Comparison of ENCODE assay signal across 8 cellular contexts in genomic region chr6:160519603-160520042, GRCh38.
A peak's percentile ranks its signal among the peaks of the same experiment; 100 is the strongest.
DNase-seq lines count a peak whose midpoint lies in the region; ATAC-seq and TF ChIP-seq lines count a peak whose summit lies in the region.

No MANE protein-coding gene starts in this region.

- no peak for TF ChIP-seq POLR2A in right lobe of liver (IDR thresholded peaks at IDR 0.05)
- TF ChIP-seq POLR2A in transverse colon (IDR thresholded peaks at IDR 0.05): no peak

- WGBS in right lobe of liver (ENCODE audit: insufficient coverage, low coverage, low lambda C conversion rate, missing lambda C conversion rate): 21% methylated on average over 8 of the region's 8 CpGs
- WGBS in transverse colon (ENCODE audit: low coverage in 1 of 2), 2 donors: 22 to 27% methylated on average over 7 to 8 of the region's 8 CpGs

- no peaks in the 10 kb centered on the region for H3K36me3 ChIP-seq in HUES48 (ENCODE audit: control insufficient read depth, insufficient read depth, low read length)
- H3K36me3 ChIP-seq in right lobe of liver: no peaks in the 10 kb centered on the region
- H3K36me3 ChIP-seq in transverse colon: no peaks in the 10 kb centered on the region

- no peak for TF ChIP-seq EP300 in transverse colon (IDR thresholded peaks at IDR 0.05; ENCODE audit: low read depth)

- H3K9me3 ChIP-seq in HUES48 (ENCODE audit: control insufficient read depth, insufficient read depth, low read length): no peaks in the 10 kb centered on the region
- no peaks in the 10 kb centered on the region for H3K9me3 ChIP-seq in right lobe of liver
- no peaks in the 10 kb centered on the region for H3K9me3 ChIP-seq in transverse colon

- DNase-seq in GM12864 (ENCODE audit: low read depth) (no peak), astrocyte of the hippocampus (ENCODE audit: low read depth, low spot score) (peak; percentile 2), right lobe of liver (no peak), transverse colon (no peak), NCI-H1092 (lab: John Stamatoyannopoulos, UW) (no peak), hepatic stellate cell (ENCODE audit: low spot score) (no peak)

- in situ Hi-C loops in transverse colon (cut with MboI; ENCODE audit: low pct_ligation_motif_present in 1 of 4, low pct_unique_long_range_greater_than_20kb in 1 of 4, low sequenced_read_pairs in 3 of 4): no loop called here

- no peaks in the 10 kb centered on the region for H3K27me3 ChIP-seq in HUES48 (ENCODE audit: control insufficient read depth, insufficient read depth, low read length)
- no peaks in the 10 kb centered on the region for H3K27me3 ChIP-seq in right lobe of liver
- no peaks in the 10 kb centered on the region for H3K27me3 ChIP-seq in transverse colon

- intact Hi-C loops in right lobe of liver (cut with DNase I): no loop called here
- intact Hi-C loops in transverse colon (cut with DNase I; ENCODE audit: low total_unique reads): loop anchor here (2.0 kb wide), 1 partner anchor 13 kb away; no protein-coding TSS in a partner anchor

- H3K4me1 ChIP-seq in HUES48 (ENCODE audit: control insufficient read depth, insufficient read depth, low read length) (peaks cover 12% of the 10 kb centered on the region; the same call in 1 of the 2 replicates), right lobe of liver (peaks cover 0 to 3% (median 0%) of the 10 kb centered on the region in 4 donors), transverse colon (peaks cover 0 to 7% (median 3%) of the 10 kb centered on the region in 4 donors)

- TF ChIP-seq CTCF in GM12864 (IDR thresholded peaks at IDR 0.05; ENCODE audit: low read depth, low read length, missing control alignments) (peak; percentile 88), right lobe of liver (IDR thresholded peaks at IDR 0.05) (peak in 3 of 4 donors; percentile 89 to 95 (median 92)), transverse colon (IDR thresholded peaks at IDR 0.05) (peak in 3 of 5 experiments; percentile 91 to 93 (median 93))

- ATAC-seq in GM21390 (IDR thresholded peaks at IDR 0.05; ENCODE audit: unreplicated experiment) (peak; percentile 82), right lobe of liver (peak; percentile 14 to 98 (median 30))

- H3K9ac ChIP-seq in HUES48 (ENCODE audit: low read depth, low read length): peak overlapping the region; percentile 81

- peak overlapping the region; percentile 21 for H3K27ac ChIP-seq in HUES48 (ENCODE audit: low read depth, low read length)
- peak overlapping the region in 2 of 3 donors; percentile 61 to 82 for H3K27ac ChIP-seq in right lobe of liver
- peak overlapping the region; percentile 75 to 85 (median 82) for H3K27ac ChIP-seq in transverse colon

- H3K4me3 ChIP-seq in GM12864 (ENCODE audit: low read depth, low read length) (peak overlapping the region; percentile 64), HUES48 (ENCODE audit: low read depth, low read length) (peak overlapping the region; percentile 84), right lobe of liver (peak overlapping the region; percentile 58 to 67 (median 59)), transverse colon (peak overlapping the region in 3 of 4 donors; percentile 48 to 84 (median 65))

Comparison
In these comparisons a context has a peak if more than half of its experiments do, and no peak if none do; other contexts are left out.
1. H3K27ac ChIP-seq: peak in every context shown above with its lines; median percentile 82 in transverse colon; 72 in right lobe of liver; 21 in HUES48.